In the genomic region with DNA sequence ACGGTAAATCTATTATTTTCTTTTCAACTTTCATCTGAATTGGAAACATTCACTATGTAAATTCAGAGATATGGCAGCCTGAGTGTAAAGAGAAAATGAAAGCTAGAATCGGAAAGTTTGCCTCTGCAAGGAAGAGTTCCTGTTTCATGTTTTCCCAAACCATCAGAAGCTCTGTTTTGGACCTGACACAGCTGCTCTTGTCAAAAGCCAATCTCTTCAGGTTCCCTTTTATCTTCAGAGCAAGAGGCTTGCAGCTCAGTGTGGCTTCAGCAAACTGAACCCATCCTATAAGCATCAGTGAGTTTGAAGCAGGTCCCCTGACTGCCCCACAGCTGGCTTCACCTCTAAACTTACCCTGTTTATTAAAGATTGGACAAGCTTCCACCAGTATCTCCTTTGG, we compare ENCODE assay signal across 8 cellular contexts.
DNase-seq lines count a peak whose midpoint lies in the region; ATAC-seq and TF ChIP-seq lines count a peak whose summit lies in the region.

No MANE protein-coding gene starts in this region.

- H3K27ac Mint-ChIP-seq in activated CD8-positive, alpha-beta memory T cell treated with anti-CD3 and anti-CD28 coated beads, Interleukin-2, amount 10 ng/mL, durations not matched to agents 7 days and 5 days, result no peak overlapping the region
- peak overlapping the region; percentile 58 for H3K27ac Mint-ChIP-seq in activated T-helper 2 cell treated with anti-CD3 and anti-CD28 coated beads, Interferon-gamma antibody, Interleukin-2, Interleukin-4, amounts not matched to agents 10 μg/mL and 5 μg/mL and 100 μg/mL, durations not matched to agents 14 hours and 24 hours and 36 hours

- H3K4me3 Mint-ChIP-seq in activated CD8-positive, alpha-beta memory T cell treated with anti-CD3 and anti-CD28 coated beads, Interleukin-2, amount 10 ng/mL, durations not matched to agents 7 days and 5 days, result peak overlapping the region; percentile 51
- peak overlapping the region; percentile 24 for H3K4me3 Mint-ChIP-seq in activated T-helper 2 cell treated with anti-CD3 and anti-CD28 coated beads, Interferon-gamma antibody, Interleukin-2, Interleukin-4, amounts not matched to agents 10 μg/mL and 5 μg/mL and 100 μg/mL, durations not matched to agents 14 hours and 24 hours and 36 hours (ENCODE audit: low read depth)
- H3K4me3 Mint-ChIP-seq in activated T-cell treated with anti-CD3 and anti-CD28 coated beads, Interleukin-2, amount 50 U/mL, for 4 hours, result no peak overlapping the region

- TF ChIP-seq POLR2A in tibial nerve (IDR thresholded peaks at IDR 0.05), result no peak

- 35 to 42% methylated on average over 2 of the region's 2 CpGs for WGBS in tibial nerve, 2 donors

- no peaks in the 10 kb centered on the region for H3K36me3 Mint-ChIP-seq in activated CD8-positive, alpha-beta memory T cell treated with anti-CD3 and anti-CD28 coated beads, Interleukin-2, amount 10 ng/mL, durations not matched to agents 7 days and 5 days
- H3K36me3 Mint-ChIP-seq in activated T-helper 2 cell treated with anti-CD3 and anti-CD28 coated beads, Interferon-gamma antibody, Interleukin-2, Interleukin-4, amounts not matched to agents 10 μg/mL and 5 μg/mL and 100 μg/mL, durations not matched to agents 14 hours and 24 hours and 36 hours (ENCODE audit: low read depth), result no peaks in the 10 kb centered on the region
- H3K36me3 Mint-ChIP-seq in activated T-cell treated with anti-CD3 and anti-CD28 coated beads, Interleukin-2, amount 50 U/mL, for 4 hours (ENCODE audit: insufficient read depth), result no peaks in the 10 kb centered on the region

- H3K4me3 ChIP-seq in tibial nerve, result peak overlapping the region in 2 of 4 donors; percentile 34

- peaks cover 0 to 7% (median 0%) of the 10 kb centered on the region in 4 donors for H3K4me1 ChIP-seq in tibial nerve

- H3K27ac ChIP-seq in tibial nerve, result peak overlapping the region in 1 of 4 donors; percentile 18

- CTCF ChIA-PET in activated CD8-positive, alpha-beta memory T cell treated with anti-CD3 and anti-CD28 coated beads, Interleukin-2, amount 10 ng/mL, durations not matched to agents 7 days and 5 days (lab: Charles Lee), result no interaction called here

- no peak for ATAC-seq in activated CD8-positive, alpha-beta memory T cell treated with anti-CD3 and anti-CD28 coated beads, Interleukin-2, amount 10 ng/mL, durations not matched to agents 7 days and 5 days
- peak; percentile 86 for ATAC-seq in HG03045 (IDR thresholded peaks at IDR 0.05; ENCODE audit: unreplicated experiment)
- no peak for ATAC-seq in activated T-cell treated with anti-CD3 and anti-CD28 coated beads, Interleukin-2, amount 50 U/mL, for 4 hours

- H3K27me3 Mint-ChIP-seq in activated CD8-positive, alpha-beta memory T cell treated with anti-CD3 and anti-CD28 coated beads, Interleukin-2, amount 10 ng/mL, durations not matched to agents 7 days and 5 days, result no peaks in the 10 kb centered on the region
- no peaks in the 10 kb centered on the region for H3K27me3 Mint-ChIP-seq in activated T-helper 2 cell treated with anti-CD3 and anti-CD28 coated beads, Interferon-gamma antibody, Interleukin-2, Interleukin-4, amounts not matched to agents 10 μg/mL and 5 μg/mL and 100 μg/mL, durations not matched to agents 14 hours and 24 hours and 36 hours (ENCODE audit: low read depth)
- no peaks in the 10 kb centered on the region for H3K27me3 Mint-ChIP-seq in activated T-cell treated with anti-CD3 and anti-CD28 coated beads, Interleukin-2, amount 50 U/mL, for 4 hours (ENCODE audit: low read depth)

- H3K9me3 Mint-ChIP-seq in activated CD8-positive, alpha-beta memory T cell treated with anti-CD3 and anti-CD28 coated beads, Interleukin-2, amount 10 ng/mL, durations not matched to agents 7 days and 5 days (ENCODE audit: low read depth), result peaks cover 8% of the 10 kb centered on the region
- H3K9me3 Mint-ChIP-seq in activated T-helper 2 cell treated with anti-CD3 and anti-CD28 coated beads, Interferon-gamma antibody, Interleukin-2, Interleukin-4, amounts not matched to agents 10 μg/mL and 5 μg/mL and 100 μg/mL, durations not matched to agents 14 hours and 24 hours and 36 hours, result no peaks in the 10 kb centered on the region
- H3K9me3 Mint-ChIP-seq in activated T-cell treated with anti-CD3 and anti-CD28 coated beads, Interleukin-2, amount 50 U/mL, for 4 hours, result peaks cover 11% of the 10 kb centered on the region

- H3K36me3 ChIP-seq in tibial nerve, result no peaks in the 10 kb centered on the region

- TF ChIP-seq CTCF in tibial nerve (IDR thresholded peaks at IDR 0.05), result no peak

- intact Hi-C loops in activated T-helper 2 cell treated with anti-CD3 and anti-CD28 coated beads, Interferon-gamma antibody, Interleukin-2, Interleukin-4, amounts not matched to agents 10 μg/mL and 5 μg/mL and 100 μg/mL, durations not matched to agents 14 hours and 24 hours and 36 hours (cut with micrococcal nuclease), result no loop called here

- no peak for DNase-seq in activated CD8-positive, alpha-beta memory T cell treated with anti-CD3 and anti-CD28 coated beads, Interleukin-2, amount 10 ng/mL, durations not matched to agents 7 days and 5 days
- no peak for DNase-seq in activated CD8-positive, alpha-beta memory T cell treated with anti-CD3 and anti-CD28 coated beads, Interleukin-2, amount 50 U/mL, for 4 hours
- DNase-seq in activated T-helper 2 cell treated with anti-CD3 and anti-CD28 coated beads, Interferon-gamma antibody, Interleukin-2, Interleukin-4, amounts not matched to agents 10 μg/mL and 5 μg/mL and 100 μg/mL, durations not matched to agents 14 hours and 24 hours and 36 hours (ENCODE audit: low spot score), result peak; percentile 8
- DNase-seq in stromal cell of bone marrow (ENCODE audit: low read depth) (peak; percentile 4), NCI-H510A (lab: John Stamatoyannopoulos, UW) (no peak), tibial nerve (ENCODE audit: low spot score in 2 of 2) (no peak)
- DNase-seq in activated T-cell treated with anti-CD3 and anti-CD28 coated beads, Interleukin-2, amount 50 U/mL, for 4 hours, result no peak

- H3K4me1 Mint-ChIP-seq in activated CD8-positive, alpha-beta memory T cell treated with anti-CD3 and anti-CD28 coated beads, Interleukin-2, amount 10 ng/mL, durations not matched to agents 7 days and 5 days, result peaks cover 2% of the 10 kb centered on the region
- peaks cover 14% of the 10 kb centered on the region for H3K4me1 Mint-ChIP-seq in activated T-helper 2 cell treated with anti-CD3 and anti-CD28 coated beads, Interferon-gamma antibody, Interleukin-2, Interleukin-4, amounts not matched to agents 10 μg/mL and 5 μg/mL and 100 μg/mL, durations not matched to agents 14 hours and 24 hours and 36 hours (ENCODE audit: low read depth)
- no peaks in the 10 kb centered on the region for H3K4me1 Mint-ChIP-seq in activated T-cell treated with anti-CD3 and anti-CD28 coated beads, Interleukin-2, amount 50 U/mL, for 4 hours (ENCODE audit: low read depth)

- H3K9me3 ChIP-seq in tibial nerve, result no peaks in the 10 kb centered on the region

- TF ChIP-seq EP300 in tibial nerve (IDR thresholded peaks at IDR 0.05), result no peak

- H3K27me3 ChIP-seq in tibial nerve, result no peaks in the 10 kb centered on the region

Comparison
In these comparisons a context has a peak if more than half of its experiments do, and no peak if none do; other contexts are left out.
1. DNase-seq: peak in activated T-helper 2 cell treated with anti-CD3 and anti-CD28 coated beads, Interferon-gamma antibody, Interleukin-2, Interleukin-4, amounts not matched to agents 10 μg/mL and 5 μg/mL and 100 μg/mL, durations not matched to agents 14 hours and 24 hours and 36 hours (single experiment) and stromal cell of bone marrow (single experiment); none in activated CD8-positive, alpha-beta memory T cell treated with anti-CD3 and anti-CD28 coated beads, Interleukin-2, amount 10 ng/mL, durations not matched to agents 7 days and 5 days (single experiment), activated CD8-positive, alpha-beta memory T cell treated with anti-CD3 and anti-CD28 coated beads, Interleukin-2, amount 50 U/mL, for 4 hours (single experiment), activated T-cell treated with anti-CD3 and anti-CD28 coated beads, Interleukin-2, amount 50 U/mL, for 4 hours (single experiment), NCI-H510A (single experiment) and tibial nerve (0 of 2).